In genomic region chr10:103125323-103126267, GRCh38 we compare ENCODE assay signal across 7 cellular contexts.
DNase-seq lines count a peak whose midpoint lies in the region; ATAC-seq and TF ChIP-seq lines count a peak whose summit lies in the region.

No MANE protein-coding gene starts in this region.

- peaks cover 8% of the 10 kb centered on the region for H3K36me3 Mint-ChIP-seq in stimulated activated naive CD8-positive, alpha-beta T cell treated with anti-CD3 and anti-CD28 coated beads, Interleukin-15, Interleukin-2, amounts not matched to agents 100 ng/mL and 50 ng/mL, for 24 hours (ENCODE audit: low read depth)

- H3K27ac ChIP-seq in WERI-Rb-1 (peak overlapping the region; percentile 38), dorsolateral prefrontal cortex (peak overlapping the region in 22 of 59 donors; percentile 0 to 59 (median 27))

- H3K27ac Mint-ChIP-seq in stimulated activated naive CD8-positive, alpha-beta T cell treated with anti-CD3 and anti-CD28 coated beads, Interleukin-15, Interleukin-2, amounts not matched to agents 100 ng/mL and 50 ng/mL, for 24 hours = peak overlapping the region; percentile 55

- H3K4me1 Mint-ChIP-seq in stimulated activated naive CD8-positive, alpha-beta T cell treated with anti-CD3 and anti-CD28 coated beads, Interleukin-15, Interleukin-2, amounts not matched to agents 100 ng/mL and 50 ng/mL, for 24 hours (ENCODE audit: low read depth) = peaks cover 22% of the 10 kb centered on the region

- TF ChIP-seq CTCF in WERI-Rb-1 (IDR thresholded peaks at IDR 0.05; ENCODE audit: low read depth, low read length) = no peak
- TF ChIP-seq CTCF in dorsolateral prefrontal cortex (IDR thresholded peaks at IDR 0.05 in 54 of 56, conservative IDR thresholded peaks at IDR 0.05 in 2 of 56; ENCODE audit: low read depth in 1 of 56, partially characterized antibody in 56 of 56) = no peak

- ATAC-seq in GM19351 (IDR thresholded peaks at IDR 0.05; ENCODE audit: unreplicated experiment) = peak; percentile 89
- ATAC-seq in HG03025 (IDR thresholded peaks at IDR 0.05; ENCODE audit: low FRiP score, unreplicated experiment) = peak; percentile 56
- ATAC-seq in HG02970 (IDR thresholded peaks at IDR 0.05; ENCODE audit: low FRiP score, unreplicated experiment) = no peak

- H3K4me3 ChIP-seq in WERI-Rb-1 (ENCODE audit: low read depth, low read length) = no peak overlapping the region
- no peak overlapping the region for H3K4me3 ChIP-seq in dorsolateral prefrontal cortex

- no peaks in the 10 kb centered on the region for H3K36me3 ChIP-seq in WERI-Rb-1

- no peaks in the 10 kb centered on the region for H3K27me3 Mint-ChIP-seq in stimulated activated naive CD8-positive, alpha-beta T cell treated with anti-CD3 and anti-CD28 coated beads, Interleukin-15, Interleukin-2, amounts not matched to agents 100 ng/mL and 50 ng/mL, for 24 hours

- DNase-seq in WERI-Rb-1 (peak; percentile 33), dorsolateral prefrontal cortex (no peak), NCI-H748 treated with DMSO at 0.1 percent for 48 hours (lab: John Stamatoyannopoulos, UW) (no peak)

- intact Hi-C loops in dorsolateral prefrontal cortex (cut with DNase I) = no loop called here

- H3K4me3 Mint-ChIP-seq in stimulated activated naive CD8-positive, alpha-beta T cell treated with anti-CD3 and anti-CD28 coated beads, Interleukin-15, Interleukin-2, amounts not matched to agents 100 ng/mL and 50 ng/mL, for 24 hours = no peak overlapping the region

- no peaks in the 10 kb centered on the region for H3K9me3 Mint-ChIP-seq in stimulated activated naive CD8-positive, alpha-beta T cell treated with anti-CD3 and anti-CD28 coated beads, Interleukin-15, Interleukin-2, amounts not matched to agents 100 ng/mL and 50 ng/mL, for 24 hours

- no peaks in the 10 kb centered on the region for H3K9me3 ChIP-seq in WERI-Rb-1 (ENCODE audit: severe bottlenecking)

- H3K27me3 ChIP-seq in WERI-Rb-1 (ENCODE audit: insufficient read depth, low read depth, severe bottlenecking) = no peaks in the 10 kb centered on the region
- H3K27me3 ChIP-seq in dorsolateral prefrontal cortex = no peaks in the 10 kb centered on the region
